ENCODE assay signal across 1 cellular context in genomic region chr2:69762513-69763494, GRCh38.
TF ChIP-seq lines count a peak whose summit lies in the region.

No MANE protein-coding gene starts in this region.

TF ChIP-seq in IMR-90, 13 proteins besides CTCF, POLR2A, EP300 and RAD21 (continued from another document):
- no peak for TF ChIP-seq RCOR1 (IDR thresholded peaks at IDR 0.05; ENCODE audit: insufficient replicate concordance, low read length)
- TF ChIP-seq RFX5 (IDR thresholded peaks at IDR 0.05; ENCODE audit: low read depth, low read length), result no peak
- TF ChIP-seq CEBPB (IDR thresholded peaks at IDR 0.05; ENCODE audit: low read depth, low read length), result no peak
- TF ChIP-seq MAZ (IDR thresholded peaks at IDR 0.05; ENCODE audit: borderline replicate concordance, low read depth, low read length), result no peak
